In the genomic region with DNA sequence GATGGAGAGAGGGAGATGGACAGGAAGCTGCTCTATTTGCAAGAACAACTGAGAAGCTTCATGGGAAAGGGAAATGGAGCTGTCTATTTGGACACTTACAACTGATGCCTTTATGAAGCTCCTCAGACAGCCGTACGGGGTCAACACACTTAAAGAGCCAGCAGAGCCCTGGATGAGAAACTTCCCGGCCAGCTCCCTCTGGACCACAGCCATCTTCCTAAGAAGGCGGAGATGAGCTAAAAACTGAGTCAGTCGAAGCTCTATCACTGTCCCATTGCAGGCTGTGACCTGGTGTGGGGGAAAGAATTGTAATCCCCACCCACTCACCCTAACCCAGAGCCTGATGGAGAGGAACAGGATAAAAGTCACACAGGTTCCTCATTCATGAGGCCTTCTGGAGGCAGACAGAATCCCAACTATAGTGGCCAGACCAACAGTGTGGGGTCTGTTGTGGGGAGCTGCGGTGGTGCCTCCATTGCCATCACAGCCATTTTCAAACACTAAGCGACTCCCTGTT, we compare ENCODE assay signal across 2 cellular contexts.
TF ChIP-seq lines count a peak whose summit lies in the region.

No MANE protein-coding gene starts in this region.

TF ChIP-seq in IMR-90, 13 proteins besides CTCF, POLR2A, EP300 and RAD21:
- TF ChIP-seq CHD1 (IDR thresholded peaks at IDR 0.05; ENCODE audit: low read depth, low read length) (no peak), MXI1 (IDR thresholded peaks at IDR 0.05; ENCODE audit: borderline replicate concordance, low read depth, low read length) (no peak), FOS (IDR thresholded peaks at IDR 0.05; ENCODE audit: low read depth, low read length) (no peak)

TF ChIP-seq in H1, 55 proteins besides CTCF, POLR2A, EP300 and RAD21:
- TF ChIP-seq SIX5 (IDR thresholded peaks at IDR 0.05; ENCODE audit: low read depth, low read length) (no peak), RNF2 (IDR thresholded peaks at IDR 0.05; ENCODE audit: borderline replicate concordance, low read depth, low read length, missing control alignments, poor library complexity, severe bottlenecking) (no peak), CREB1 (IDR thresholded peaks at IDR 0.05) (no peak), SIRT6 (IDR thresholded peaks at IDR 0.05; ENCODE audit: low read length) (no peak), KDM4A (IDR thresholded peaks at IDR 0.05; ENCODE audit: low read depth, low read length, severe bottlenecking) (no peak), NANOG (IDR thresholded peaks at IDR 0.05; ENCODE audit: insufficient read depth, low read depth, low read length, poor library complexity, severe bottlenecking) (no peak), EZH2 (IDR thresholded peaks at IDR 0.05; ENCODE audit: low read depth, low read length, severe bottlenecking) (no peak), NRF1 (IDR thresholded peaks at IDR 0.05; ENCODE audit: low read depth, low read length) (no peak), RBBP5 (IDR thresholded peaks at IDR 0.05; ENCODE audit: borderline replicate concordance, low read depth, low read length) (no peak), BACH1 (IDR thresholded peaks at IDR 0.05; ENCODE audit: low read length) (no peak), KDM5A (IDR thresholded peaks at IDR 0.05; ENCODE audit: low read length) (no peak), POU5F1 (IDR thresholded peaks at IDR 0.05; ENCODE audit: low read depth, low read length) (no peak), MAFK (IDR thresholded peaks at IDR 0.05; ENCODE audit: low read depth, low read length) (no peak), CBX5 (IDR thresholded peaks at IDR 0.05; ENCODE audit: low read depth, low read length) (no peak), HDAC2 (IDR thresholded peaks at IDR 0.05; ENCODE audit: borderline replicate concordance in 1 of 2, low read depth in 2 of 2, low read length in 2 of 2) (no peak), BRCA1 (IDR thresholded peaks at IDR 0.05; ENCODE audit: low read depth, low read length) (no peak), POLR2AphosphoS5 (IDR thresholded peaks at IDR 0.05; ENCODE audit: low read depth, low read length) (no peak), SP1 (IDR thresholded peaks at IDR 0.05; ENCODE audit: low read depth, low read length) (no peak)
- TF ChIP-seq, protein P1, sequence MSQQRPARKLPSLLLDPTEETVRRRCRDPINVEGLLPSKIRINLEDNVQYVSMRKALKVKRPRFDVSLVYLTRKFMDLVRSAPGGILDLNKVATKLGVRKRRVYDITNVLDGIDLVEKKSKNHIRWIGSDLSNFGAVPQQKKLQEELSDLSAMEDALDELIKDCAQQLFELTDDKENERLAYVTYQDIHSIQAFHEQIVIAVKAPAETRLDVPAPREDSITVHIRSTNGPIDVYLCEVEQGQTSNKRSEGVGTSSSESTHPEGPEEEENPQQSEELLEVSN (IDR thresholded peaks at IDR 0.05): no peak
